In the genomic region with DNA sequence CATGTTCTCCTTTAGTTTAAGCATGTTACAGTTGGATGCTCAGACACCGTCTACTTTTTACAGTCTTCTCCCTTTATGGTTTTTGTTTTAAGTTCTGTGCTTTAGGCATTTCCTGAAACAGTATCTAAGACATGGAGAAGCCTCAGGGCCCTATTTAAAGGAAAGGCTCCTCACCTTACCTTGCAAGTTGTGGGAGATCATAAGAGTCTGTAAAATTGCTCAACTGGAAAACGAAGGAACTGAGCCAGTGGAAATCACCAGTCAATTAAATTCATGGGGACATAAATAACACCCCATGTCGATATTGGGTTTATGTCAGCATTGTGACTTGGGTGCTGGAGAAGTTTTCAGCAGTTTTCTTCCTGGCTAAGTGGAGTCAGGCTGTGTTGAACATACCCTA, we compare ENCODE assay signal across 10 cellular contexts.
"Had no signal": no experiment of that assay in that cellular context is flagged by ENCODE, and none has a peak within 500 bp of the region (broad histone marks: within the 10 kb centered on the region; RNA-seq: fewer than 3 reads in every experiment).

No MANE protein-coding gene starts in this region.

- H3K9me3 ChIP-seq: HAP-1 had no signal

- H3K36me3 ChIP-seq: HAP-1 had no signal

- H3K27ac ChIP-seq: GM23248, HL-60 had no signal

- H3K4me3 ChIP-seq: GM23248, HAP-1 had no signal

- H3K27ac Mint-ChIP-seq: HFFc6, IgD-negative memory B cell had no signal

- DNase-seq: GM23248, GOT3, H7, HFFc6, KBM-7 had no signal

- H3K27me3 Mint-ChIP-seq: IgD-negative memory B cell had no signal

- H3K36me3 Mint-ChIP-seq: IgD-negative memory B cell had no signal

- H3K4me1 Mint-ChIP-seq: IgD-negative memory B cell had no signal

- H3K9ac ChIP-seq: GM23248 had no signal

- H3K4me3 Mint-ChIP-seq: HFFc6 had no signal

- H2AFZ ChIP-seq: GM23248 had no signal

- ATAC-seq: HCT116, HepG2 had no signal
